Comparison of ENCODE assay signal across 17 cellular contexts in genomic region chr1:35461966-35462651, GRCh38.
DNase-seq lines count a peak whose midpoint lies in the region; ATAC-seq, FAIRE-seq and TF ChIP-seq lines count a peak whose summit lies in the region.
"Had no signal": no experiment of that assay in that cellular context is flagged by ENCODE, and none has a peak within 500 bp of the region (broad histone marks: within the 10 kb centered on the region; RNA-seq: fewer than 3 reads in every experiment).

No MANE protein-coding gene starts in this region.

- H3K4me1 ChIP-seq in KMS-11 (ENCODE audit: low read depth, poor library complexity, severe bottlenecking) (peaks cover 28% of the 10 kb centered on the region), esophagus squamous epithelium (no peaks in the 10 kb centered on the region)
- peaks cover 0 to 5% of the 10 kb centered on the region in 2 donors for H3K4me1 ChIP-seq in naive thymus-derived CD4-positive, alpha-beta T cell (ENCODE audit: control insufficient read depth in 2 of 2, insufficient read depth in 2 of 2, low read length in 2 of 2)

- FAIRE-seq in urothelium cell line (lab: Jason Lieb, UNC) = no peak

- peak; percentile 13 for DNase-seq in activated naive CD4-positive, alpha-beta T cell treated with Interleukin-2 at 50 U/mL for 16 hours
- DNase-seq in activated naive CD4-positive, alpha-beta T cell treated with anti-CD3 and anti-CD28 coated beads, Interleukin-2, amount 50 U/mL, for 16 hours = no peak
- DNase-seq in GM13976 (ENCODE audit: low spot score) = peak; percentile 44
- DNase-seq in naive thymus-derived CD4-positive, alpha-beta T cell = no peak
- DNase-seq in WTC11 (ENCODE audit: low spot score) = no peak
- DNase-seq in urothelium cell line (ENCODE audit: low spot score) = no peak
- DNase-seq in esophagus squamous epithelium (lab: John Stamatoyannopoulos, UW) = no peak
- DNase-seq: heart left ventricle; left ventricle myocardium inferior; NCI-H1417 treated with DMSO at 0.1 percent for 48 hours; NCI-H2171 treated with DMSO at 0.1 percent for 48 hours; nucleus accumbens; PC-3; stimulated activated CD4-positive, alpha-beta T cell treated with anti-CD3 and anti-CD28 coated beads, Interleukin-12 subunit alpha, Interleukin-12 subunit beta, amount 100 ng/mL, for 4 hours; stimulated activated naive CD4-positive, alpha-beta T cell had no signal

- POLR2A ChIA-PET in naive thymus-derived CD4-positive, alpha-beta T cell (lab: Charles Lee) = no interaction called here
- POLR2A ChIA-PET in WTC11 (lab: Charles Lee) = no interaction called here

- ATAC-seq in naive thymus-derived CD4-positive, alpha-beta T cell = no peak
- ATAC-seq in WTC11 = no peak
- ATAC-seq: PC-3 had no signal

- no peak for TF ChIP-seq CTCF in GM13976 (IDR thresholded peaks at IDR 0.05; ENCODE audit: borderline replicate concordance, control extremely low read depth, extremely low read depth, insufficient read depth, missing control alignments)
- no peak for TF ChIP-seq CTCF in KMS-11 (conservative IDR thresholded peaks at IDR 0.05; ENCODE audit: low read depth, low read length)
- TF ChIP-seq CTCF in WTC11 (IDR thresholded peaks at IDR 0.05) = no peak
- no peak for TF ChIP-seq CTCF in esophagus squamous epithelium (IDR thresholded peaks at IDR 0.05)

- no peak overlapping the region for H3K4me3 Mint-ChIP-seq in naive thymus-derived CD4-positive, alpha-beta T cell
- no peak overlapping the region for H3K4me3 Mint-ChIP-seq in WTC11
- H3K4me3 Mint-ChIP-seq: type B pancreatic cell had no signal

- intact Hi-C loops in naive thymus-derived CD4-positive, alpha-beta T cell (cut with micrococcal nuclease) = no loop called here
- intact Hi-C loops in esophagus squamous epithelium (cut with DNase I) = no loop called here

- no peaks in the 10 kb centered on the region for H3K9me3 ChIP-seq in naive thymus-derived CD4-positive, alpha-beta T cell (ENCODE audit: control insufficient read depth in 2 of 3, low read length in 3 of 3)
- H3K9me3 ChIP-seq in esophagus squamous epithelium = no peaks in the 10 kb centered on the region
- H3K9me3 ChIP-seq: heart left ventricle had no signal

- H3K4me2 ChIP-seq in KMS-11 = peak overlapping the region; percentile 51

- no peaks in the 10 kb centered on the region for H3K27me3 Mint-ChIP-seq in naive thymus-derived CD4-positive, alpha-beta T cell
- no peaks in the 10 kb centered on the region; the same call in 1 of the 2 replicates for H3K27me3 Mint-ChIP-seq in WTC11 (ENCODE audit: low read depth)
- H3K27me3 Mint-ChIP-seq: type B pancreatic cell had no signal

- in situ Hi-C loops in GM13976 (cut with MboI; ENCODE audit: low sequenced_read_pairs, unreplicated experiment) = loop anchor here (25.0 kb wide), 1 partner anchor 250 kb away; the partner anchor contains the start of gene C1orf216

- H3K27me3 ChIP-seq in KMS-11 (ENCODE audit: insufficient read depth, low read depth) (no peaks in the 10 kb centered on the region), esophagus squamous epithelium (no peaks in the 10 kb centered on the region)
- H3K27me3 ChIP-seq in naive thymus-derived CD4-positive, alpha-beta T cell (ENCODE audit: control insufficient read depth in 2 of 2, insufficient read depth in 2 of 2, low read length in 2 of 2) = no peaks in the 10 kb centered on the region
- H3K27me3 ChIP-seq: heart left ventricle had no signal

- H3K9ac ChIP-seq in KMS-11 = no peak overlapping the region

- CTCF ChIA-PET in naive thymus-derived CD4-positive, alpha-beta T cell (lab: Charles Lee) = no interaction called here
- CTCF ChIA-PET in WTC11 (lab: Charles Lee) = interaction anchor here (1.0 kb wide), 1 partner anchor 11 kb away, joined by 3 read pairs; no protein-coding TSS in a partner anchor

- no peaks in the 10 kb centered on the region for H3K36me3 ChIP-seq in KMS-11 (ENCODE audit: insufficient read depth)
- peaks cover 0 to 58% (median 21%) of the 10 kb centered on the region in 3 experiments for H3K36me3 ChIP-seq in naive thymus-derived CD4-positive, alpha-beta T cell (ENCODE audit: control insufficient read depth in 2 of 3, insufficient read depth in 3 of 3, low read length in 3 of 3)
- H3K36me3 ChIP-seq in esophagus squamous epithelium = peaks cover 0 to 94% (median 8%) of the 10 kb centered on the region in 3 donors

- H3K9me3 Mint-ChIP-seq in naive thymus-derived CD4-positive, alpha-beta T cell = peaks cover 0 to 19% (median 5%) of the 10 kb centered on the region in 11 donors
- peaks cover 34% of the 10 kb centered on the region for H3K9me3 Mint-ChIP-seq in WTC11

- no peaks in the 10 kb centered on the region for H3K79me2 ChIP-seq in KMS-11 (ENCODE audit: insufficient read depth, low read depth)

- H3K36me3 Mint-ChIP-seq in naive thymus-derived CD4-positive, alpha-beta T cell = peaks cover 27 to 66% (median 56%) of the 10 kb centered on the region in 5 donors
- H3K36me3 Mint-ChIP-seq in WTC11 = peaks cover 67% of the 10 kb centered on the region

- WGBS in esophagus squamous epithelium, 2 donors = 60 to 94% methylated on average over 5 of the region's 5 CpGs

- H3K27ac ChIP-seq in KMS-11 (peak overlapping the region; percentile 55), esophagus squamous epithelium (no peak overlapping the region)
- no peak overlapping the region for H3K27ac ChIP-seq in naive thymus-derived CD4-positive, alpha-beta T cell (ENCODE audit: low read depth, low read length)
- H3K27ac ChIP-seq: heart left ventricle, left ventricle myocardium inferior had no signal

- H3K27ac Mint-ChIP-seq in naive thymus-derived CD4-positive, alpha-beta T cell = peak overlapping the region in 7 of 9 donors; percentile 2 to 85 (median 62)
- H3K27ac Mint-ChIP-seq in WTC11 = no peak overlapping the region
- H3K27ac Mint-ChIP-seq: type B pancreatic cell had no signal

- no peak overlapping the region for H2AFZ ChIP-seq in KMS-11 (ENCODE audit: low read depth)

- peaks cover 0 to 7% (median 0%) of the 10 kb centered on the region in 7 donors for H3K4me1 Mint-ChIP-seq in naive thymus-derived CD4-positive, alpha-beta T cell
- H3K4me1 Mint-ChIP-seq in WTC11 = no peaks in the 10 kb centered on the region

- H3K4me3 ChIP-seq in KMS-11 (IDR thresholded peaks at IDR 0.05; ENCODE audit: insufficient read depth, low read depth, low read length) (no peak overlapping the region), esophagus squamous epithelium (no peak overlapping the region)
- H3K4me3 ChIP-seq in naive thymus-derived CD4-positive, alpha-beta T cell (ENCODE audit: low read length) = no peak overlapping the region
- H3K4me3 ChIP-seq: heart left ventricle, left ventricle myocardium inferior had no signal

- H4K20me1 ChIP-seq in KMS-11 (ENCODE audit: insufficient read depth) = no peaks in the 10 kb centered on the region

- TF ChIP-seq POLR2A in esophagus squamous epithelium (IDR thresholded peaks at IDR 0.05) = no peak

TF ChIP-seq in WTC11, 78 proteins besides CTCF, POLR2A, EP300 and RAD21:
- TF ChIP-seq ATF6 (CRISPR knock-in tag; IDR thresholded peaks at IDR 0.05) (no peak), ZBTB21 (CRISPR knock-in tag; IDR thresholded peaks at IDR 0.05; ENCODE audit: borderline replicate concordance) (no peak), ZNF219 (CRISPR knock-in tag; IDR thresholded peaks at IDR 0.05; ENCODE audit: borderline replicate concordance) (no peak), ZNF121 (CRISPR knock-in tag; IDR thresholded peaks at IDR 0.05) (no peak), ESRRA (CRISPR knock-in tag; IDR thresholded peaks at IDR 0.05; ENCODE audit: borderline replicate concordance) (no peak)

Comparison
In these comparisons a context has a peak if more than half of its experiments do, and no peak if none do; other contexts are left out.
1. DNase-seq: peak in activated naive CD4-positive, alpha-beta T cell treated with Interleukin-2 at 50 U/mL for 16 hours (single experiment) and GM13976 (single experiment); none in activated naive CD4-positive, alpha-beta T cell treated with anti-CD3 and anti-CD28 coated beads, Interleukin-2, amount 50 U/mL, for 16 hours (single experiment), naive thymus-derived CD4-positive, alpha-beta T cell (0 of 9), WTC11 (single experiment), urothelium cell line (single experiment) and esophagus squamous epithelium (single experiment).